ENCODE assay signal across 10 cellular contexts in genomic region chr7:129665013-129665401, GRCh38. TPM values are rescaled to one million over a fixed set of nuclear protein-coding genes. Genes with fewer than 3 reads are reported as not detected.
A peak's percentile ranks its signal among the peaks of the same experiment; 100 is the strongest.
DNase-seq lines count a peak whose midpoint lies in the region; ATAC-seq and TF ChIP-seq lines count a peak whose summit lies in the region.
"Had no signal": no experiment of that assay in that cellular context is flagged by ENCODE, and none has a peak within 500 bp of the region (broad histone marks: within the 10 kb centered on the region; RNA-seq: fewer than 3 reads in every experiment).

No MANE protein-coding gene starts in this region.

- peaks cover 22 to 36% (median 27%) of the 10 kb centered on the region in 5 experiments for H3K9me3 Mint-ChIP-seq in brain

- no peak overlapping the region for H3K4me3 ChIP-seq in BJ (ENCODE audit: low read depth, low read length)
- H3K4me3 ChIP-seq in lung: no peak overlapping the region

- POLR2A ChIA-PET in BJ (lab: Charles Lee): no interaction called here

- peak overlapping the region in 1 of 2 donors; percentile 15 for H3K27ac ChIP-seq in lung (ENCODE audit: low read depth in 1 of 2, low read length in 1 of 2)

- peaks cover 0 to 4% of the 10 kb centered on the region in 2 donors for H3K4me1 ChIP-seq in lung (ENCODE audit: control insufficient read depth in 2 of 2, insufficient read depth in 2 of 2, low read length in 2 of 2)

- peaks cover 0 to 8% of the 10 kb centered on the region in 2 donors for H3K9me3 ChIP-seq in lung (ENCODE audit: control insufficient read depth in 2 of 2, insufficient read depth in 1 of 2, low read length in 1 of 2)

- ATAC-seq in lung (ENCODE audit: insufficient read depth, low FRiP score) (peak; percentile 62), GM21381 (IDR thresholded peaks at IDR 0.05; ENCODE audit: unreplicated experiment) (no peak)
- ATAC-seq: effector memory CD8-positive, alpha-beta T cell; stimulated activated naive CD8-positive, alpha-beta T cell treated with anti-CD3 and anti-CD28 coated beads, Interleukin-15, Interleukin-2, amounts not matched to agents 100 U/mL and 50 U/mL, for 24 hours had no signal

- TF ChIP-seq CTCF in BJ (IDR thresholded peaks at IDR 0.05; ENCODE audit: insufficient read depth, low read depth, low read length): no peak
- no peak for TF ChIP-seq CTCF in brain (conservative IDR thresholded peaks at IDR 0.05)
- no peak for TF ChIP-seq CTCF in lung (IDR thresholded peaks at IDR 0.05; ENCODE audit: control extremely low read depth, extremely low read depth)

- WGBS in lung, 2 donors: 70 to 76% methylated on average over 3 of the region's 3 CpGs

- peaks cover 72% of the 10 kb centered on the region for H3K36me3 Mint-ChIP-seq in brain

- H3K4me1 Mint-ChIP-seq in brain: peaks cover 11% of the 10 kb centered on the region

- H3K27me3 ChIP-seq in BJ (ENCODE audit: control insufficient read depth, insufficient read depth, low read length) (no peaks in the 10 kb centered on the region), lung (ENCODE audit: control insufficient read depth, insufficient read depth) (no peaks in the 10 kb centered on the region)

- CTCF ChIA-PET in BJ (lab: Yijun Ruan, JAX): interaction anchor here (0.6 to 3.4 kb wide), 14 partner anchors 9 to 350 kb away, joined by 3 to 45 read pairs (median 8); no protein-coding TSS in a partner anchor

- peaks cover 2% of the 10 kb centered on the region for H3K36me3 ChIP-seq in BJ (ENCODE audit: control insufficient read depth, insufficient read depth, low read length)
- H3K36me3 ChIP-seq in lung (ENCODE audit: control insufficient read depth in 2 of 2, insufficient read depth in 2 of 2, low read length in 2 of 2): peaks cover 4 to 10% of the 10 kb centered on the region in 2 donors

- peak; percentile 49 for DNase-seq in BJ (ENCODE audit: low read depth)
- peak; percentile 74 for DNase-seq in LoVo (ENCODE audit: low spot score)
- peak; percentile 46 for DNase-seq in lung (ENCODE audit: low spot score)
- no peak for DNase-seq in NCI-H146 treated with DMSO at 0.1 percent for 48 hours (lab: John Stamatoyannopoulos, UW; ENCODE audit: unreplicated experiment)
- no peak for DNase-seq in stimulated activated CD4-positive, alpha-beta T cell treated with anti-CD3 and anti-CD28 coated beads, Interleukin-2, amount 100 ng/mL, for 48 hours
- no peak for DNase-seq in activated CD8-positive, alpha-beta memory T cell treated with anti-CD3 and anti-CD28 coated beads, Interleukin-2, amount 50 U/mL, for 4 hours
- DNase-seq: effector memory CD8-positive, alpha-beta T cell; stimulated activated naive CD8-positive, alpha-beta T cell treated with anti-CD3 and anti-CD28 coated beads, Interleukin-15, Interleukin-2, amounts not matched to agents 100 U/mL and 50 U/mL, for 24 hours had no signal

- no peak overlapping the region for H3K4me3 Mint-ChIP-seq in brain
- H3K4me3 Mint-ChIP-seq: effector memory CD8-positive, alpha-beta T cell had no signal

- H3K27ac Mint-ChIP-seq in brain: peak overlapping the region in 3 of 5 experiments; percentile 12 to 27 (median 14)

- H3K27me3 Mint-ChIP-seq in brain: no peaks in the 10 kb centered on the region
- H3K27me3 Mint-ChIP-seq: effector memory CD8-positive, alpha-beta T cell had no signal

RNA-seq across cellular contexts. Expression of gene NRF1, which starts 53.5 kb away (rescaled TPM):
- polyA plus RNA-seq in BJ (2011; rRNA removed): 13.0 and 13.3 TPM in 2 replicates
- 18.9 and 23.0 TPM in 2 replicates for polyA minus RNA-seq in BJ (2011; rRNA and poly(A)+ RNA removed)
- polyA plus RNA-seq in brain (ENCODE audit: insufficient read depth, low read depth, low replicate concordance): 16.9 TPM
- total RNA-seq in lung: 10 to 100 TPM; 19.0 to 33.3 TPM
- 10 to 100 TPM in 1 of 2 donors, 1 to 10 TPM in 1; 6.9 to 10.6 TPM for polyA plus RNA-seq in lung

Comparison
In these comparisons a context has a peak if more than half of its experiments do, and no peak if none do; other contexts are left out.
1. DNase-seq: peak in BJ (single experiment), LoVo (single experiment) and lung (single experiment); none in NCI-H146 treated with DMSO at 0.1 percent for 48 hours (single experiment), stimulated activated CD4-positive, alpha-beta T cell treated with anti-CD3 and anti-CD28 coated beads, Interleukin-2, amount 100 ng/mL, for 48 hours (0 of 2) and activated CD8-positive, alpha-beta memory T cell treated with anti-CD3 and anti-CD28 coated beads, Interleukin-2, amount 50 U/mL, for 4 hours (single experiment).